2 cellular contexts compared by ENCODE assay signal in the genomic region with DNA sequence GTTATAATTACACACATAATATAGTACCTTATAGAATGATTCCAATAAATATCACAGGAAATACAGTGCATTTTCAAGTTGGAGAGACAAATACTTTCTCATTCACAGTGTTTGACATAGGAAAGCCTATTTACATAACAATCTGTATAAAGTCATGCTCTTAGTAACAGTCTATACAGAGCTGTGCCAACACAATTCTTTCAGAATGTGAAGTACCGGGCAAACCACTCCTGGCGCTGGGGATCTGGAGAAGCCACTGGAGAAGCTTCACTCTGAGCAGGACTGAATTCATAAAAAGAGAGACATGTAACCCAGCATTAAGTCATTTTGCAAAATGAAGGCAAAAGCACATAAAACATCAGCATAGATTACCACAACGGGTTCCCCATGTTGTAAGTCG.
TF ChIP-seq lines count a peak whose summit lies in the region.

No MANE protein-coding gene starts in this region.

TF ChIP-seq in GM23338, 12 proteins besides CTCF, POLR2A, EP300 and RAD21 (continued from another document):
- TF ChIP-seq, protein P1, sequence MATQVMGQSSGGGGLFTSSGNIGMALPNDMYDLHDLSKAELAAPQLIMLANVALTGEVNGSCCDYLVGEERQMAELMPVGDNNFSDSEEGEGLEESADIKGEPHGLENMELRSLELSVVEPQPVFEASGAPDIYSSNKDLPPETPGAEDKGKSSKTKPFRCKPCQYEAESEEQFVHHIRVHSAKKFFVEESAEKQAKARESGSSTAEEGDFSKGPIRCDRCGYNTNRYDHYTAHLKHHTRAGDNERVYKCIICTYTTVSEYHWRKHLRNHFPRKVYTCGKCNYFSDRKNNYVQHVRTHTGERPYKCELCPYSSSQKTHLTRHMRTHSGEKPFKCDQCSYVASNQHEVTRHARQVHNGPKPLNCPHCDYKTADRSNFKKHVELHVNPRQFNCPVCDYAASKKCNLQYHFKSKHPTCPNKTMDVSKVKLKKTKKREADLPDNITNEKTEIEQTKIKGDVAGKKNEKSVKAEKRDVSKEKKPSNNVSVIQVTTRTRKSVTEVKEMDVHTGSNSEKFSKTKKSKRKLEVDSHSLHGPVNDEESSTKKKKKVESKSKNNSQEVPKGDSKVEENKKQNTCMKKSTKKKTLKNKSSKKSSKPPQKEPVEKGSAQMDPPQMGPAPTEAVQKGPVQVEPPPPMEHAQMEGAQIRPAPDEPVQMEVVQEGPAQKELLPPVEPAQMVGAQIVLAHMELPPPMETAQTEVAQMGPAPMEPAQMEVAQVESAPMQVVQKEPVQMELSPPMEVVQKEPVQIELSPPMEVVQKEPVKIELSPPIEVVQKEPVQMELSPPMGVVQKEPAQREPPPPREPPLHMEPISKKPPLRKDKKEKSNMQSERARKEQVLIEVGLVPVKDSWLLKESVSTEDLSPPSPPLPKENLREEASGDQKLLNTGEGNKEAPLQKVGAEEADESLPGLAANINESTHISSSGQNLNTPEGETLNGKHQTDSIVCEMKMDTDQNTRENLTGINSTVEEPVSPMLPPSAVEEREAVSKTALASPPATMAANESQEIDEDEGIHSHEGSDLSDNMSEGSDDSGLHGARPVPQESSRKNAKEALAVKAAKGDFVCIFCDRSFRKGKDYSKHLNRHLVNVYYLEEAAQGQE (IDR thresholded peaks at IDR 0.05; ENCODE audit: unreplicated experiment) = no peak
- TF ChIP-seq, protein P2, sequence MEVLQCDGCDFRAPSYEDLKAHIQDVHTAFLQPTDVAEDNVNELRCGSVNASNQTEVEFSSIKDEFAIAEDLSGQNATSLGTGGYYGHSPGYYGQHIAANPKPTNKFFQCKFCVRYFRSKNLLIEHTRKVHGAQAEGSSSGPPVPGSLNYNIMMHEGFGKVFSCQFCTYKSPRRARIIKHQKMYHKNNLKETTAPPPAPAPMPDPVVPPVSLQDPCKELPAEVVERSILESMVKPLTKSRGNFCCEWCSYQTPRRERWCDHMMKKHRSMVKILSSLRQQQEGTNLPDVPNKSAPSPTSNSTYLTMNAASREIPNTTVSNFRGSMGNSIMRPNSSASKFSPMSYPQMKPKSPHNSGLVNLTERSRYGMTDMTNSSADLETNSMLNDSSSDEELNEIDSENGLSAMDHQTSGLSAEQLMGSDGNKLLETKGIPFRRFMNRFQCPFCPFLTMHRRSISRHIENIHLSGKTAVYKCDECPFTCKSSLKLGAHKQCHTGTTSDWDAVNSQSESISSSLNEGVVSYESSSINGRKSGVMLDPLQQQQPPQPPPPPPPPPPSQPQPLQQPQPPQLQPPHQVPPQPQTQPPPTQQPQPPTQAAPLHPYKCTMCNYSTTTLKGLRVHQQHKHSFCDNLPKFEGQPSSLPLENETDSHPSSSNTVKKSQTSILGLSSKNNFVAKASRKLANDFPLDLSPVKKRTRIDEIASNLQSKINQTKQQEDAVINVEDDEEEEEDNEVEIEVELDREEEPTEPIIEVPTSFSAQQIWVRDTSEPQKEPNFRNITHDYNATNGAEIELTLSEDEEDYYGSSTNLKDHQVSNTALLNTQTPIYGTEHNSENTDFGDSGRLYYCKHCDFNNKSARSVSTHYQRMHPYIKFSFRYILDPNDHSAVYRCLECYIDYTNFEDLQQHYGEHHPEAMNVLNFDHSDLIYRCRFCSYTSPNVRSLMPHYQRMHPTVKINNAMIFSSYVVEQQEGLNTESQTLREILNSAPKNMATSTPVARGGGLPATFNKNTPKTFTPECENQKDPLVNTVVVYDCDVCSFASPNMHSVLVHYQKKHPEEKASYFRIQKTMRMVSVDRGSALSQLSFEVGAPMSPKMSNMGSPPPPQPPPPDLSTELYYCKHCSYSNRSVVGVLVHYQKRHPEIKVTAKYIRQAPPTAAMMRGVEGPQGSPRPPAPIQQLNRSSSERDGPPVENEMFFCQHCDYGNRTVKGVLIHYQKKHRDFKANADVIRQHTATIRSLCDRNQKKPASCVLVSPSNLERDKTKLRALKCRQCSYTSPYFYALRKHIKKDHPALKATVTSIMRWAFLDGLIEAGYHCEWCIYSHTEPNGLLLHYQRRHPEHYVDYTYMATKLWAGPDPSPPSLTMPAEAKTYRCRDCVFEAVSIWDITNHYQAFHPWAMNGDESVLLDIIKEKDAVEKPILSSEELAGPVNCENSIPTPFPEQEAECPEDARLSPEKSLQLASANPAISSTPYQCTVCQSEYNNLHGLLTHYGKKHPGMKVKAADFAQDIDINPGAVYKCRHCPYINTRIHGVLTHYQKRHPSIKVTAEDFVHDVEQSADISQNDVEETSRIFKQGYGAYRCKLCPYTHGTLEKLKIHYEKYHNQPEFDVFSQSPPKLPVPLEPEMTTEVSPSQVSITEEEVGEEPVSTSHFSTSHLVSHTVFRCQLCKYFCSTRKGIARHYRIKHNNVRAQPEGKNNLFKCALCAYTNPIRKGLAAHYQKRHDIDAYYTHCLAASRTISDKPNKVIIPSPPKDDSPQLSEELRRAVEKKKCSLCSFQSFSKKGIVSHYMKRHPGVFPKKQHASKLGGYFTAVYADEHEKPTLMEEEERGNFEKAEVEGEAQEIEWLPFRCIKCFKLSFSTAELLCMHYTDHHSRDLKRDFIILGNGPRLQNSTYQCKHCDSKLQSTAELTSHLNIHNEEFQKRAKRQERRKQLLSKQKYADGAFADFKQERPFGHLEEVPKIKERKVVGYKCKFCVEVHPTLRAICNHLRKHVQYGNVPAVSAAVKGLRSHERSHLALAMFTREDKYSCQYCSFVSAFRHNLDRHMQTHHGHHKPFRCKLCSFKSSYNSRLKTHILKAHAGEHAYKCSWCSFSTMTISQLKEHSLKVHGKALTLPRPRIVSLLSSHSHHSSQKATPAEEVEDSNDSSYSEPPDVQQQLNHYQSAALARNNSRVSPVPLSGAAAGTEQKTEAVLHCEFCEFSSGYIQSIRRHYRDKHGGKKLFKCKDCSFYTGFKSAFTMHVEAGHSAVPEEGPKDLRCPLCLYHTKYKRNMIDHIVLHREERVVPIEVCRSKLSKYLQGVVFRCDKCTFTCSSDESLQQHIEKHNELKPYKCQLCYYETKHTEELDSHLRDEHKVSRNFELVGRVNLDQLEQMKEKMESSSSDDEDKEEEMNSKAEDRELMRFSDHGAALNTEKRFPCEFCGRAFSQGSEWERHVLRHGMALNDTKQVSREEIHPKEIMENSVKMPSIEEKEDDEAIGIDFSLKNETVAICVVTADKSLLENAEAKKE (CRISPR knock-in tag; IDR thresholded peaks at IDR 0.05) = no peak
- no peak for TF ChIP-seq ETS1 (IDR thresholded peaks at IDR 0.05)

TF ChIP-seq in SK-N-SH, 30 proteins besides CTCF, POLR2A, EP300 and RAD21 (continued from another document):
- TF ChIP-seq USF1 (IDR thresholded peaks at IDR 0.05; ENCODE audit: borderline replicate concordance, low read depth) = no peak
- TF ChIP-seq, protein P3, sequence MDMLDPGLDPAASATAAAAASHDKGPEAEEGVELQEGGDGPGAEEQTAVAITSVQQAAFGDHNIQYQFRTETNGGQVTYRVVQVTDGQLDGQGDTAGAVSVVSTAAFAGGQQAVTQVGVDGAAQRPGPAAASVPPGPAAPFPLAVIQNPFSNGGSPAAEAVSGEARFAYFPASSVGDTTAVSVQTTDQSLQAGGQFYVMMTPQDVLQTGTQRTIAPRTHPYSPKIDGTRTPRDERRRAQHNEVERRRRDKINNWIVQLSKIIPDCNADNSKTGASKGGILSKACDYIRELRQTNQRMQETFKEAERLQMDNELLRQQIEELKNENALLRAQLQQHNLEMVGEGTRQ (IDR thresholded peaks at IDR 0.05; ENCODE audit: borderline replicate concordance, low read depth, low read length) = no peak
